In genomic region chr1:983736-984475, GRCh38 we compare ENCODE assay signal across 5 cellular contexts.
A peak's percentile ranks its signal among the peaks of the same experiment; 100 is the strongest.
DNase-seq lines count a peak whose midpoint lies in the region; ATAC-seq lines count a peak whose summit lies in the region.

No MANE protein-coding gene starts in this region.

- DNase-seq in HuH-7.5 (ENCODE audit: low spot score) (peak; percentile 88), hepatic stellate cell (ENCODE audit: low spot score) (peak; percentile 78), superior temporal gyrus (ENCODE audit: extremely low spot score) (peak; percentile 28)
- peak; percentile 87 for DNase-seq in activated CD8-positive, alpha-beta memory T cell treated with anti-CD3 and anti-CD28 coated beads, Interleukin-2, amount 50 U/mL, for 48 hours

- no peak for ATAC-seq in GM21723 (IDR thresholded peaks at IDR 0.05; ENCODE audit: unreplicated experiment)

Comparison
In these comparisons a context has a peak if more than half of its experiments do, and no peak if none do; other contexts are left out.
1. DNase-seq: peak in every context shown above with its lines; median percentile 88 in HuH-7.5; 87 in activated CD8-positive, alpha-beta memory T cell treated with anti-CD3 and anti-CD28 coated beads, Interleukin-2, amount 50 U/mL, for 48 hours; 78 in hepatic stellate cell; 28 in superior temporal gyrus.